In genomic region chr11:59171508-59172322, GRCh38 we compare ENCODE assay signal across 8 cellular contexts. TPM values are rescaled to one million over a fixed set of nuclear protein-coding genes. Genes with fewer than 3 reads are reported as not detected.
DNase-seq lines count a peak whose midpoint lies in the region; ATAC-seq and TF ChIP-seq lines count a peak whose summit lies in the region.

Gene DTX4 (plus strand): TSS chr11:59172132. CDS start chr11:59172596, 464 bp downstream.

- peak within 1 kb of the TSS; percentile 95 for H3K4me3 Mint-ChIP-seq in progenitor cell of endocrine pancreas (ENCODE audit: low read depth)

- H3K36me3 Mint-ChIP-seq in progenitor cell of endocrine pancreas (ENCODE audit: insufficient read depth) = peaks cover 2% of the 10 kb centered on the region

- peak within 1 kb of the TSS; percentile 82 for H3K27ac ChIP-seq in upper lobe of right lung

- DNase-seq in NCI-H1092 (lab: John Stamatoyannopoulos, UW) (peak; percentile 88), SW480 (ENCODE audit: low spot score) (peak; percentile 89), amniotic epithelial cell (ENCODE audit: low read depth) (peak; percentile 85), left cardiac atrium (peak; percentile 95), progenitor cell of endocrine pancreas (ENCODE audit: low spot score, unreplicated experiment) (peak; percentile 90), upper lobe of right lung (peak; percentile 96)

- H3K4me1 Mint-ChIP-seq in progenitor cell of endocrine pancreas (ENCODE audit: low read depth) = peaks cover 33% of the 10 kb centered on the region

- intact Hi-C loops in left cardiac atrium (cut with DNase I) = loop anchor here (1.0 to 10.0 kb wide), 5 partner anchors 36 to 503 kb away; no protein-coding TSS in a partner anchor
- intact Hi-C loops in upper lobe of right lung (cut with DNase I) = loop anchor here (5.0 kb wide), 1 partner anchor 116 kb away; no protein-coding TSS in a partner anchor

- H3K27ac Mint-ChIP-seq in progenitor cell of endocrine pancreas = peak within 1 kb of the TSS; percentile 98

- peak within 1 kb of the TSS; percentile 74 for H3K4me3 ChIP-seq in upper lobe of right lung

- ATAC-seq in HG02610 (IDR thresholded peaks at IDR 0.05; ENCODE audit: unreplicated experiment) (peak; percentile 65), left cardiac atrium (peak; percentile 92), upper lobe of right lung (peak; percentile 89)

- no peaks in the 10 kb centered on the region for H3K36me3 ChIP-seq in upper lobe of right lung

- H3K27me3 ChIP-seq in upper lobe of right lung = no peaks in the 10 kb centered on the region

- H3K4me1 ChIP-seq in upper lobe of right lung = peaks cover 11% of the 10 kb centered on the region

- H3K27me3 Mint-ChIP-seq in progenitor cell of endocrine pancreas = peaks cover 5% of the 10 kb centered on the region

- H3K9me3 Mint-ChIP-seq in progenitor cell of endocrine pancreas (ENCODE audit: low read depth) = no peaks in the 10 kb centered on the region

- H3K9me3 ChIP-seq in upper lobe of right lung = no peaks in the 10 kb centered on the region

- TF ChIP-seq CTCF in GM12873 (IDR thresholded peaks at IDR 0.05; ENCODE audit: insufficient read depth, low read depth, low read length, missing control alignments) = peak; percentile 95
- TF ChIP-seq CTCF in progenitor cell of endocrine pancreas (IDR thresholded peaks at IDR 0.05; ENCODE audit: unreplicated experiment) = peak; percentile 68
- TF ChIP-seq CTCF in upper lobe of right lung (IDR thresholded peaks at IDR 0.05) = peak; percentile 82

RNA-seq across cellular contexts. Expression of gene DTX4, which starts in this region (rescaled TPM):
- total RNA-seq in left cardiac atrium = 1 to 10 TPM; 3.6 to 5.0 TPM
- total RNA-seq in progenitor cell of endocrine pancreas = 54.5 and 61.6 TPM in 2 replicates
- 43.1 TPM for total RNA-seq in upper lobe of right lung

Comparison
In these comparisons a context has a peak if more than half of its experiments do, and no peak if none do; other contexts are left out.
1. Peak in every context shown above with its lines: DNase-seq, ATAC-seq, H3K4me3 ChIP-seq and H3K27ac ChIP-seq.